In genomic region chr6:50707191-50707590, GRCh38 we compare ENCODE assay signal across 1 cellular context.
TF ChIP-seq lines count a peak whose summit lies in the region.

No MANE protein-coding gene starts in this region.

TF ChIP-seq in WTC11, 78 proteins besides CTCF, POLR2A, EP300 and RAD21 (continued from another document):
- TF ChIP-seq AFF4 (CRISPR knock-in tag; IDR thresholded peaks at IDR 0.05; ENCODE audit: borderline replicate concordance) (no peak), CREB1 (CRISPR knock-in tag; IDR thresholded peaks at IDR 0.05) (no peak), IRF1 (CRISPR knock-in tag; IDR thresholded peaks at IDR 0.05) (no peak)
